ENCODE assay signal across 14 cellular contexts in genomic region chr6:133893324-133893692, GRCh38. TPM values are rescaled to one million over a fixed set of nuclear protein-coding genes. Genes with fewer than 3 reads are reported as not detected.
DNase-seq lines count a peak whose midpoint lies in the region; ATAC-seq and TF ChIP-seq lines count a peak whose summit lies in the region.
"Had no signal": no experiment of that assay in that cellular context is flagged by ENCODE, and none has a peak within 500 bp of the region (broad histone marks: within the 10 kb centered on the region; RNA-seq: fewer than 3 reads in every experiment).

No MANE protein-coding gene starts in this region.

- H3K27ac Mint-ChIP-seq in nephron, result peak overlapping the region; percentile 66 to 99 (median 76)
- H3K27ac Mint-ChIP-seq: T-cell had no signal

- peak overlapping the region; percentile 1 to 5 for H3K27ac ChIP-seq in liver (ENCODE audit: low read depth in 1 of 2, low read length in 2 of 2)
- H3K27ac ChIP-seq in right lobe of liver, result no peak overlapping the region
- H3K27ac ChIP-seq in esophagus squamous epithelium, result peak overlapping the region; percentile 41 to 91 (median 86)

- H3K36me3 Mint-ChIP-seq in nephron (ENCODE audit: low read depth), result peaks cover 58% of the 10 kb centered on the region
- H3K36me3 Mint-ChIP-seq: T-cell had no signal

- H3K27me3 ChIP-seq in liver (ENCODE audit: control insufficient read depth in 4 of 4, insufficient read depth in 4 of 4, low read length in 3 of 4) (peaks cover 9 to 56% (median 25%) of the 10 kb centered on the region in 4 donors), right lobe of liver (peaks cover 23 to 45% of the 10 kb centered on the region in 2 donors), esophagus squamous epithelium (peaks cover 0 to 100% (median 13%) of the 10 kb centered on the region in 4 donors)

- peaks cover 4 to 27% (median 9%) of the 10 kb centered on the region in 4 donors for H3K4me1 ChIP-seq in liver (ENCODE audit: control insufficient read depth in 4 of 4, insufficient read depth in 4 of 4, low read length in 3 of 4)
- peaks cover 0 to 20% (median 2%) of the 10 kb centered on the region in 4 donors for H3K4me1 ChIP-seq in right lobe of liver
- H3K4me1 ChIP-seq in esophagus squamous epithelium, result peaks cover 5 to 62% (median 8%) of the 10 kb centered on the region in 3 donors

- H3K9me3 ChIP-seq in liver (ENCODE audit: control insufficient read depth in 4 of 4, low read length in 3 of 4), result peaks cover 0 to 5% (median 0%) of the 10 kb centered on the region in 4 donors
- no peaks in the 10 kb centered on the region for H3K9me3 ChIP-seq in right lobe of liver
- no peaks in the 10 kb centered on the region for H3K9me3 ChIP-seq in esophagus squamous epithelium

- H3K4me3 ChIP-seq in liver (ENCODE audit: low read depth in 1 of 3, low read length in 3 of 3) (no peak overlapping the region), right lobe of liver (peak overlapping the region in 1 of 3 donors; percentile 4), esophagus squamous epithelium (peak overlapping the region in 3 of 4 donors; percentile 52 to 65 (median 57))

- DNase-seq in right lobe of liver (no peak), esophagus squamous epithelium (lab: John Stamatoyannopoulos, UW) (no peak), AG20443 (ENCODE audit: low spot score) (no peak)
- DNase-seq: activated CD4-positive, alpha-beta T cell treated with anti-CD3 and anti-CD28 coated beads for 4 hours; effector CD4-positive, alpha-beta T cell; NCI-H1092 treated with DMSO at 0.1 percent for 48 hours; T-cell had no signal

- ATAC-seq in right lobe of liver, result no peak
- no peak for ATAC-seq in HG03175 (IDR thresholded peaks at IDR 0.05; ENCODE audit: unreplicated experiment)
- ATAC-seq in GM18909 (IDR thresholded peaks at IDR 0.05; ENCODE audit: poor library complexity, unreplicated experiment), result no peak
- ATAC-seq in HG03025 (IDR thresholded peaks at IDR 0.05; ENCODE audit: low FRiP score, unreplicated experiment), result no peak
- ATAC-seq: HepG2, left lobe of liver, T-cell had no signal

- H3K27me3 Mint-ChIP-seq in nephron (ENCODE audit: low read depth), result peaks cover 99% of the 10 kb centered on the region

- no peak for TF ChIP-seq RAD21 in liver (IDR thresholded peaks at IDR 0.05)

- TF ChIP-seq CTCF in liver (IDR thresholded peaks at IDR 0.05; ENCODE audit: low read depth, low read length, missing input control) (no peak), right lobe of liver (IDR thresholded peaks at IDR 0.05) (no peak), esophagus squamous epithelium (IDR thresholded peaks at IDR 0.05) (no peak), nephron (IDR thresholded peaks at IDR 0.05; ENCODE audit: unreplicated experiment in 3 of 3) (no peak)

- H3K4me1 Mint-ChIP-seq in nephron, result peaks cover 50% of the 10 kb centered on the region

- WGBS in liver, result 16% methylated on average over 9 of the region's 9 CpGs
- 9% methylated on average over 7 of the region's 9 CpGs for WGBS in right lobe of liver (ENCODE audit: insufficient coverage, low coverage, low lambda C conversion rate, missing lambda C conversion rate)
- WGBS in esophagus squamous epithelium, 2 donors, result 22 to 28% methylated on average over 7 to 9 of the region's 9 CpGs

- H3K9me3 Mint-ChIP-seq in nephron, result no peaks in the 10 kb centered on the region
- H3K9me3 Mint-ChIP-seq: T-cell had no signal

- H3K36me3 ChIP-seq in liver (ENCODE audit: control insufficient read depth in 4 of 4, insufficient read depth in 3 of 4, low read depth in 1 of 4, low read length in 3 of 4) (no peaks in the 10 kb centered on the region), right lobe of liver (no peaks in the 10 kb centered on the region), esophagus squamous epithelium (no peaks in the 10 kb centered on the region)

- no peak for TF ChIP-seq POLR2A in right lobe of liver (IDR thresholded peaks at IDR 0.05)
- no peak for TF ChIP-seq POLR2A in esophagus squamous epithelium (IDR thresholded peaks at IDR 0.05)

- intact Hi-C loops in right lobe of liver (cut with DNase I), result no loop called here
- intact Hi-C loops in esophagus squamous epithelium (cut with DNase I), result no loop called here

- no peak overlapping the region for H3K9ac ChIP-seq in liver (ENCODE audit: low read depth in 1 of 2, low read length in 2 of 2)

- peak overlapping the region; percentile 75 to 98 (median 95) for H3K4me3 Mint-ChIP-seq in nephron

TF ChIP-seq in liver, 16 proteins besides CTCF, POLR2A, EP300 and RAD21:
- TF ChIP-seq MAX (IDR thresholded peaks at IDR 0.05), result no peak
- no peak for TF ChIP-seq REST (IDR thresholded peaks at IDR 0.05)
- TF ChIP-seq NR2F2 (IDR thresholded peaks at IDR 0.05), result no peak
- no peak for TF ChIP-seq ZBTB33 (IDR thresholded peaks at IDR 0.05)
- TF ChIP-seq TAF1 (conservative IDR thresholded peaks at IDR 0.05), result no peak
- no peak for TF ChIP-seq JUND (IDR thresholded peaks at IDR 0.05)
- no peak for TF ChIP-seq HNF4A (conservative IDR thresholded peaks at IDR 0.05)
- no peak for TF ChIP-seq HNF4G (IDR thresholded peaks at IDR 0.05)
- no peak for TF ChIP-seq EGR1 (IDR thresholded peaks at IDR 0.05; ENCODE audit: low read depth in 2 of 2)
- no peak for TF ChIP-seq ATF3 (IDR thresholded peaks at IDR 0.05)
- TF ChIP-seq YY1 (IDR thresholded peaks at IDR 0.05), result no peak
- no peak for TF ChIP-seq RXRA (IDR thresholded peaks at IDR 0.05)
- no peak for TF ChIP-seq SP1 (IDR thresholded peaks at IDR 0.05)
- no peak for TF ChIP-seq FOXA2 (IDR thresholded peaks at IDR 0.05)
- no peak for TF ChIP-seq GABPA (IDR thresholded peaks at IDR 0.05 in 1 of 2, conservative IDR thresholded peaks at IDR 0.05 in 1 of 2)
- no peak for TF ChIP-seq FOXA1 (IDR thresholded peaks at IDR 0.05)

RNA-seq across cellular contexts. Expression of gene TCF21, which starts 4.4 kb away (rescaled TPM):
- total RNA-seq in liver (1 to 10 TPM in 1 of 2 donors, under 1 TPM in 1; 0.67 to 1.1 TPM), right lobe of liver (1 to 10 TPM in 3 of 6 experiments, under 1 TPM in 3; 0.46 to 1.5 (median 0.99) TPM), esophagus squamous epithelium (10 to 100 TPM in 1 of 4 donors, 1 to 10 TPM in 2, under 1 TPM in 1; 0.61 to 21.0 (median 4.1) TPM)
- 1 to 10 TPM in 1 of 2 donors, under 1 TPM in 1; 0.57 to 1.0 TPM for polyA plus RNA-seq in liver
- total RNA-seq: HepG2 had no signal
- polyA plus RNA-seq: HepG2 had no signal

RNA-seq across cellular contexts. Expression of gene TBPL1, which starts 59.7 kb away (rescaled TPM):
- total RNA-seq in liver (10 to 100 TPM in 1 of 2 donors, 1 to 10 TPM in 1; 5.4 to 34.6 TPM), right lobe of liver (10 to 100 TPM in 2 of 6 experiments, 1 to 10 TPM in 4; 6.0 to 11.5 (median 9.4) TPM), esophagus squamous epithelium (10 to 100 TPM in 2 of 4 donors, 1 to 10 TPM in 2; 9.0 to 27.5 (median 12.0) TPM)
- 10 to 100 TPM; 10.5 to 12.5 TPM for polyA plus RNA-seq in liver

Comparison
In these comparisons a context has a peak if more than half of its experiments do, and no peak if none do; other contexts are left out.
1. H3K27ac ChIP-seq: peak in liver (2 of 2) and esophagus squamous epithelium (4 of 4); none in right lobe of liver (0 of 3).
2. H3K4me3 ChIP-seq: peak in esophagus squamous epithelium (3 of 4); none in liver (0 of 3).